Comparison of ENCODE assay signal across 21 cellular contexts in genomic region chr9:133553978-133554713, GRCh38. TPM values are rescaled to one million over a fixed set of nuclear protein-coding genes. Genes with fewer than 3 reads are reported as not detected.
"Had no signal": no experiment of that assay in that cellular context is flagged by ENCODE, and none has a peak within 500 bp of the region (broad histone marks: within the 10 kb centered on the region; RNA-seq: fewer than 3 reads in every experiment).

No MANE protein-coding gene starts in this region.

- H3K4me3 ChIP-seq: dorsolateral prefrontal cortex, heart right ventricle, left ventricle myocardium inferior, lower lobe of right lung, sigmoid colon, skin epidermis, testis, tibial nerve had no signal

- H3K9me3 ChIP-seq: heart right ventricle, left ventricle myocardium inferior, lower lobe of right lung, sigmoid colon, testis, tibial nerve had no signal

- DNase-seq: cortex of kidney; dorsolateral prefrontal cortex; effector CD8-positive, alpha-beta T cell; heart right ventricle; hypothalamus; immature natural killer cell; kidney; left cardiac atrium; left ventricle myocardium inferior; lower lobe of right lung; midbrain; posterior cingulate gyrus; sigmoid colon; stimulated activated CD4-positive, alpha-beta T cell treated with anti-CD3 and anti-CD28 coated beads, Interleukin-2, amount 100 ng/mL, for 24 hours; stimulated activated CD4-positive, alpha-beta T cell treated with anti-CD3 and anti-CD28 coated beads, Interleukin-4, amount 100 ng/mL, for 4 hours; stimulated activated naive B cell treated with anti-CD40 and anti-IgM and Interleukin-4, amounts not matched to agents 10 μg/mL and 1 μg/mL and 100 μg/mL, for 72 hours; stimulated activated naive CD8-positive, alpha-beta T cell treated with anti-CD3 and anti-CD28 coated beads, Interleukin-15, amount 100 ng/mL, for 72 hours; testis had no signal

- H3K27me3 ChIP-seq: dorsolateral prefrontal cortex, heart right ventricle, sigmoid colon, testis, tibial nerve had no signal

- H3K4me1 ChIP-seq: testis had no signal

- H3K27ac ChIP-seq: dorsolateral prefrontal cortex, heart right ventricle, left ventricle myocardium inferior, lower lobe of right lung, sigmoid colon, skin epidermis, testis, tibial nerve had no signal

- H3K36me3 ChIP-seq: left ventricle myocardium inferior had no signal

RNA-seq across cellular contexts. Expression of gene ADAMTSL2, which starts 19.6 kb away (rescaled TPM):
- polyA plus RNA-seq: immature natural killer cell had no signal

RNA-seq across cellular contexts. Expression of gene MYMK, which starts 29.4 kb away (rescaled TPM):
- polyA plus RNA-seq: fibroblast of lung, heart right ventricle, immature natural killer cell, sigmoid colon had no signal

RNA-seq across cellular contexts. Expression of gene FAM163B, which starts 55.0 kb away (rescaled TPM):
- polyA plus RNA-seq: fibroblast of lung, immature natural killer cell had no signal
